21 cellular contexts compared by ENCODE assay signal in the genomic region with DNA sequence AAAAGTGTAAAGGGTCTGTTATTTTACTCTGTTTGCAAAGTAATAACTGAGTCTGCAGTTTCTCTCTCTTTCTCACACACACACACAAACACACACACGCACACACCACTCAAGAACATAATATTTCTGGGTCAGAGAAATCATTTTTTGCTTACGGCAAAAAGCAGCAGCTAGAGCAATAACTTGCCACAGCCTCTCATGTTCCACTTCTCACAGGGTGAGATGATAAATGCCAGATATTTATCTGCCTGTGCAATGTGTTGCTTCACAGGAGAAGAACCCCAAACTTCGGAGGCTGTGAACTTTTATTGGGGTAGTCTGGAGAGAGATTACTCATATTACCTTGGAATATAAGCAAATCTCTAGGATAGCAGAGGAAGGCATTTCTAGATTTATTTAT.
"Had no signal": no experiment of that assay in that cellular context is flagged by ENCODE, and none has a peak within 500 bp of the region (broad histone marks: within the 10 kb centered on the region; RNA-seq: fewer than 3 reads in every experiment).

No MANE protein-coding gene starts in this region.

- DNase-seq: activated T-cell treated with anti-CD3 and anti-CD28 coated beads, Interleukin-2, amount 50 U/mL, for 24 hours; amygdala; cerebellar nuclear complex; cortex of kidney; foreskin melanocyte; hippocampal formation; left ventricle myocardium superior; naive B cell; occipital lobe; right lobe of liver; small intestine; stimulated activated CD4-positive, alpha-beta T cell treated with anti-CD3 and anti-CD28 coated beads, Interleukin-2, amount 100 ng/mL, for 24 hours; stimulated activated naive CD8-positive, alpha-beta T cell treated with anti-CD3 and anti-CD28 coated beads, Interleukin-15, amount 100 ng/mL, for 72 hours; T-helper 9 cell; tibial artery had no signal

- H3K9me3 Mint-ChIP-seq: memory B cell; stimulated activated naive CD8-positive, alpha-beta T cell treated with anti-CD3 and anti-CD28 coated beads, Interleukin-15, amount 100 ng/mL, for 72 hours had no signal

- H3K4me1 Mint-ChIP-seq: activated T-helper 17 cell treated with anti-CD3 and anti-CD28 coated beads, Interleukin-2, amount 50 U/mL, for 72 hours; memory B cell; naive B cell; neural crest cell; stimulated activated effector memory CD8-positive, alpha-beta T cell treated with anti-CD3 and anti-CD28 coated beads, Interleukin-12 subunit alpha, Interleukin-12 subunit beta, amount 100 ng/mL, for 72 hours; stimulated activated naive CD8-positive, alpha-beta T cell treated with anti-CD3 and anti-CD28 coated beads, Interleukin-15, amount 100 ng/mL, for 72 hours had no signal

- H3K4me3 ChIP-seq: right lobe of liver, tibial artery had no signal

- H3K27ac ChIP-seq: right lobe of liver, tibial artery had no signal

- H3K36me3 Mint-ChIP-seq: activated naive CD4-positive, alpha-beta T cell treated with anti-CD3 and anti-CD28 coated beads, Interleukin-2, amount 50 U/mL, for 72 hours; memory B cell; naive B cell; stimulated activated effector memory CD8-positive, alpha-beta T cell treated with anti-CD3 and anti-CD28 coated beads, Interleukin-12 subunit alpha, Interleukin-12 subunit beta, amount 100 ng/mL, for 72 hours had no signal

- H3K36me3 ChIP-seq: right lobe of liver, tibial artery had no signal

- H3K27ac Mint-ChIP-seq: activated naive CD4-positive, alpha-beta T cell treated with anti-CD3 and anti-CD28 coated beads, Interleukin-2, amount 50 U/mL, for 72 hours; activated T-cell treated with anti-CD3 and anti-CD28 coated beads, Interleukin-2, amount 50 U/mL, for 24 hours; activated T-helper 17 cell treated with anti-CD3 and anti-CD28 coated beads, Interleukin-2, amount 50 U/mL, for 72 hours; memory B cell; naive B cell; stimulated activated effector memory CD8-positive, alpha-beta T cell treated with anti-CD3 and anti-CD28 coated beads, Interleukin-12 subunit alpha, Interleukin-12 subunit beta, amount 100 ng/mL, for 72 hours; stimulated activated naive CD8-positive, alpha-beta T cell treated with anti-CD3 and anti-CD28 coated beads, Interleukin-15, amount 100 ng/mL, for 72 hours; WTC11 had no signal

- H3K9me3 ChIP-seq: right lobe of liver, tibial artery had no signal

- H3K27me3 ChIP-seq: right lobe of liver, tibial artery had no signal

- ATAC-seq: activated naive CD4-positive, alpha-beta T cell treated with anti-CD3 and anti-CD28 coated beads, Interleukin-2, amount 50 U/mL, for 72 hours; activated T-helper 17 cell treated with anti-CD3 and anti-CD28 coated beads, Interleukin-2, amount 50 U/mL, for 72 hours; left ventricle myocardium superior; right lobe of liver; stimulated activated effector memory CD8-positive, alpha-beta T cell treated with anti-CD3 and anti-CD28 coated beads, Interleukin-12 subunit alpha, Interleukin-12 subunit beta, amount 100 ng/mL, for 72 hours; stimulated activated naive CD8-positive, alpha-beta T cell treated with anti-CD3 and anti-CD28 coated beads, Interleukin-15, amount 100 ng/mL, for 72 hours; WTC11 had no signal

- H3K27me3 Mint-ChIP-seq: activated T-cell treated with anti-CD3 and anti-CD28 coated beads, Interleukin-2, amount 50 U/mL, for 24 hours; activated T-helper 17 cell treated with anti-CD3 and anti-CD28 coated beads, Interleukin-2, amount 50 U/mL, for 72 hours; memory B cell; naive B cell; stimulated activated naive CD8-positive, alpha-beta T cell treated with anti-CD3 and anti-CD28 coated beads, Interleukin-15, amount 100 ng/mL, for 72 hours had no signal

- H3K4me1 ChIP-seq: right lobe of liver, tibial artery had no signal

- H3K4me3 Mint-ChIP-seq: activated T-cell treated with anti-CD3 and anti-CD28 coated beads, Interleukin-2, amount 50 U/mL, for 24 hours; activated T-helper 17 cell treated with anti-CD3 and anti-CD28 coated beads, Interleukin-2, amount 50 U/mL, for 72 hours; memory B cell; naive B cell; neural crest cell; stimulated activated effector memory CD8-positive, alpha-beta T cell treated with anti-CD3 and anti-CD28 coated beads, Interleukin-12 subunit alpha, Interleukin-12 subunit beta, amount 100 ng/mL, for 72 hours; stimulated activated naive CD8-positive, alpha-beta T cell treated with anti-CD3 and anti-CD28 coated beads, Interleukin-15, amount 100 ng/mL, for 72 hours; WTC11 had no signal
